Comparison of ENCODE assay signal across 19 cellular contexts in the genomic region with DNA sequence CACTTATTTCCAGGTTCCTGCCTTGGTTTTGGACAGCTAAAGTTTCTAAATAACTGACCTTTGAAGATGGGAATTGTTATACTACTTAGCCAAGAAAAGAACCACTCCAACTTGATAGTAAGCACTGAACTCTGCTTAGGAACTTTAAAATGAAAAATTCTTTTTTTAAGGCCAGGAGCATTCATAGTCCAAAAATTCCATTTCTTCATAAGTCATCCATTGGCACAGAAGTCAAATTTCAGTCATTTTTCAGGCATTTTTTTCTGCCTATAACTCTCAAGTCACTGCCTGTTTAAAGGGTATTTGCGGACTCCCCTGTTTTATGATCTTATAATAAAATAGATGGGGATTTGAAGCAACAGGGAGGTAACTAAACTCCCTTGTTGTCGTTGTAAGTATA.
DNase-seq lines count a peak whose midpoint lies in the region; ATAC-seq and TF ChIP-seq lines count a peak whose summit lies in the region.
"Had no signal": no experiment of that assay in that cellular context is flagged by ENCODE, and none has a peak within 500 bp of the region (broad histone marks: within the 10 kb centered on the region; RNA-seq: fewer than 3 reads in every experiment).

No MANE protein-coding gene starts in this region.

- H3K18ac ChIP-seq in IMR-90 (ENCODE audit: low read depth, low read length) = no peak overlapping the region

- H3K9me1 ChIP-seq in IMR-90 (ENCODE audit: insufficient read depth, low read length) = no peaks in the 10 kb centered on the region

- no peaks in the 10 kb centered on the region for H3K36me3 ChIP-seq in IMR-90 (ENCODE audit: control insufficient read depth, insufficient read depth, low read length)

- no peak overlapping the region for H2AK9ac ChIP-seq in IMR-90 (replicated peaks; ENCODE audit: low read depth, low read length, poor library complexity)

- H2BK120ac ChIP-seq in IMR-90 (ENCODE audit: low read depth, low read length) = no peak overlapping the region

- H4K91ac ChIP-seq in IMR-90 (ENCODE audit: insufficient read depth, low read depth, low read length) = no peak overlapping the region

- CTCF ChIA-PET in IMR-90 (lab: Yijun Ruan, JAX) = no interaction called here
- CTCF ChIA-PET in HEK293T (lab: Yijun Ruan, JAX) = no interaction called here

- no peak overlapping the region for H4K8ac ChIP-seq in IMR-90 (ENCODE audit: low read depth in 2 of 2, low read length in 2 of 2)

- ATAC-seq in IMR-90 (ENCODE audit: low read depth) (peak; percentile 16; the same call in 1 of the 2 replicates), GM21515 (IDR thresholded peaks at IDR 0.05; ENCODE audit: unreplicated experiment) (no peak)

- DNase-seq in AG10803 (ENCODE audit: low read depth) = peak; percentile 71
- DNase-seq in IMR-90 = peak; percentile 11
- DNase-seq in fibroblast of peridontal ligament (ENCODE audit: extremely low read depth) = peak; percentile 66
- peak; percentile 26 for DNase-seq in stromal cell of bone marrow (ENCODE audit: low read depth)
- no peak for DNase-seq in HEK293T (ENCODE audit: extremely low spot score)
- DNase-seq in activated effector memory CD4-positive, alpha-beta T cell treated with Interleukin-2 at 50 U/mL for 16 hours = no peak
- DNase-seq: AML-193, COR-L47, EL, HCEC 1CT, KG1, NCI-H1048, NCI-H1436 treated with DMSO at 0.1 percent for 48 hours, NCI-H2029 treated with DMSO at 0.1 percent for 48 hours, NCI-H2171 treated with DMSO at 0.1 percent for 48 hours, NCI-H446 treated with DMSO at 0.1 percent for 48 hours, OCI-M1, SIG-M5 had no signal

- intact Hi-C loops in IMR-90 (cut with micrococcal nuclease) = no loop called here

- H3K27ac ChIP-seq in IMR-90 (ENCODE audit: insufficient read depth, low read length) = no peak overlapping the region

- TF ChIP-seq POLR2A in IMR-90 (IDR thresholded peaks at IDR 0.05; ENCODE audit: low read depth, low read length) = no peak

- H3K27me3 ChIP-seq in IMR-90 (ENCODE audit: control insufficient read depth, insufficient read depth, low read length) = peaks cover 4% of the 10 kb centered on the region; the same call in 1 of the 2 replicates

- no peak overlapping the region for H3K56ac ChIP-seq in IMR-90 (ENCODE audit: extremely low read depth, insufficient read depth, low read length)

- H2BK20ac ChIP-seq in IMR-90 (ENCODE audit: low read depth, low read length) = no peak overlapping the region

- no peak overlapping the region for H3K4me2 ChIP-seq in IMR-90 (ENCODE audit: low read depth, low read length)

- TF ChIP-seq CTCF in AG10803 (conservative IDR thresholded peaks at IDR 0.05; ENCODE audit: low read length) (no peak), IMR-90 (conservative IDR thresholded peaks at IDR 0.05; ENCODE audit: low read depth, low read length) (no peak)

- H2BK15ac ChIP-seq in IMR-90 (ENCODE audit: low read depth, low read length) = no peak overlapping the region

- no peak overlapping the region for H4K5ac ChIP-seq in IMR-90 (ENCODE audit: low read depth, low read length)

- H3K14ac ChIP-seq in IMR-90 (replicated peaks; ENCODE audit: low read depth, low read length) = no peak overlapping the region

- no peak for TF ChIP-seq RAD21 in IMR-90 (IDR thresholded peaks at IDR 0.05; ENCODE audit: low read length)

- H2BK5ac ChIP-seq in IMR-90 (ENCODE audit: low read depth, low read length, poor library complexity, severe bottlenecking) = no peak overlapping the region

- H4K20me1 ChIP-seq in IMR-90 (ENCODE audit: insufficient read depth, low read length) = no peaks in the 10 kb centered on the region

- dilution Hi-C loops in IMR-90 (cut with HindIII; ENCODE audit: low sequenced_read_pairs, unreplicated experiment) = no loop called here

- no CpG with 5 or more reads among the region's 2 CpGs for WGBS in IMR-90 (ENCODE audit: extremely low coverage in 2 of 2, insufficient read length in 1 of 2), 2 experiments

- in situ Hi-C loops in IMR-90 (cut with MboI; ENCODE audit: low sequenced_read_pairs) = no loop called here

- no peak overlapping the region for H3K23ac ChIP-seq in IMR-90 (ENCODE audit: low read depth, low read length)

- POLR2A ChIA-PET in IMR-90 (lab: Charles Lee; ENCODE audit: unreplicated experiment) = no interaction called here
- POLR2A ChIA-PET in HEK293T (lab: Yijun Ruan, JAX) = no interaction called here

- peaks cover 6% of the 10 kb centered on the region for H3K4me1 ChIP-seq in IMR-90 (ENCODE audit: control insufficient read depth, insufficient read depth, low read length)

- H3K4ac ChIP-seq in IMR-90 (ENCODE audit: low read depth, low read length) = no peak overlapping the region

- H2AFZ ChIP-seq in IMR-90 (replicated peaks; ENCODE audit: low read length, poor library complexity) = no peak overlapping the region

- no peak overlapping the region for H2AK5ac ChIP-seq in IMR-90 (ENCODE audit: low read depth, low read length)

- H3K4me3 ChIP-seq in AG10803 (ENCODE audit: low read length) = no peak overlapping the region
- no peak overlapping the region for H3K4me3 ChIP-seq in IMR-90 (ENCODE audit: insufficient read depth, low read depth, low read length)

- no peaks in the 10 kb centered on the region for H3K9me3 ChIP-seq in IMR-90 (ENCODE audit: control insufficient read depth, insufficient read depth, low read length)

- no peaks in the 10 kb centered on the region for H3K79me1 ChIP-seq in IMR-90 (ENCODE audit: low read depth in 1 of 2, low read length in 2 of 2)

- BruUV-seq in IMR-90 (replicated peaks; lab: Mats Ljungman, UMichigan) = no TSS peak

- no peak overlapping the region for H3K9ac ChIP-seq in IMR-90 (ENCODE audit: low read depth, low read length)

TF ChIP-seq in IMR-90, 13 proteins besides CTCF, POLR2A, EP300 and RAD21:
- TF ChIP-seq, protein P1, sequence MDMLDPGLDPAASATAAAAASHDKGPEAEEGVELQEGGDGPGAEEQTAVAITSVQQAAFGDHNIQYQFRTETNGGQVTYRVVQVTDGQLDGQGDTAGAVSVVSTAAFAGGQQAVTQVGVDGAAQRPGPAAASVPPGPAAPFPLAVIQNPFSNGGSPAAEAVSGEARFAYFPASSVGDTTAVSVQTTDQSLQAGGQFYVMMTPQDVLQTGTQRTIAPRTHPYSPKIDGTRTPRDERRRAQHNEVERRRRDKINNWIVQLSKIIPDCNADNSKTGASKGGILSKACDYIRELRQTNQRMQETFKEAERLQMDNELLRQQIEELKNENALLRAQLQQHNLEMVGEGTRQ (IDR thresholded peaks at IDR 0.05; ENCODE audit: low read depth, low read length) = no peak
- TF ChIP-seq CHD1 (IDR thresholded peaks at IDR 0.05; ENCODE audit: low read depth, low read length) (no peak), RFX5 (IDR thresholded peaks at IDR 0.05; ENCODE audit: low read depth, low read length) (no peak), SMC3 (IDR thresholded peaks at IDR 0.05; ENCODE audit: low read depth, low read length) (no peak), BHLHE40 (IDR thresholded peaks at IDR 0.05; ENCODE audit: low read depth, low read length) (no peak), NFE2L2 (IDR thresholded peaks at IDR 0.05; ENCODE audit: low read depth, low read length) (no peak), FOS (IDR thresholded peaks at IDR 0.05; ENCODE audit: low read depth, low read length) (no peak)
TF ChIP-seq in IMR-90: peak in this region for 0.

TF ChIP-seq in HEK293T, 16 proteins besides CTCF, POLR2A, EP300 and RAD21:
- TF ChIP-seq L3MBTL2 (conservative IDR thresholded peaks at IDR 0.05) = no peak
- no peak for TF ChIP-seq SP1 (IDR thresholded peaks at IDR 0.05)
- no peak for TF ChIP-seq CTBP1 (IDR thresholded peaks at IDR 0.05; ENCODE audit: borderline replicate concordance)
- TF ChIP-seq FOXM1 (IDR thresholded peaks at IDR 0.05; ENCODE audit: borderline replicate concordance) = no peak
- TF ChIP-seq, protein P2, sequence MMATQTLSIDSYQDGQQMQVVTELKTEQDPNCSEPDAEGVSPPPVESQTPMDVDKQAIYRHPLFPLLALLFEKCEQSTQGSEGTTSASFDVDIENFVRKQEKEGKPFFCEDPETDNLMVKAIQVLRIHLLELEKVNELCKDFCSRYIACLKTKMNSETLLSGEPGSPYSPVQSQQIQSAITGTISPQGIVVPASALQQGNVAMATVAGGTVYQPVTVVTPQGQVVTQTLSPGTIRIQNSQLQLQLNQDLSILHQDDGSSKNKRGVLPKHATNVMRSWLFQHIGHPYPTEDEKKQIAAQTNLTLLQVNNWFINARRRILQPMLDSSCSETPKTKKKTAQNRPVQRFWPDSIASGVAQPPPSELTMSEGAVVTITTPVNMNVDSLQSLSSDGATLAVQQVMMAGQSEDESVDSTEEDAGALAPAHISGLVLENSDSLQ (IDR thresholded peaks at IDR 0.05) = no peak
- no peak for TF ChIP-seq HDGF (IDR thresholded peaks at IDR 0.05; ENCODE audit: borderline replicate concordance)
- TF ChIP-seq FOXK2 (IDR thresholded peaks at IDR 0.05) = no peak
- no peak for TF ChIP-seq ARNT (IDR thresholded peaks at IDR 0.05)
- no peak for TF ChIP-seq TARDBP (IDR thresholded peaks at IDR 0.05)
- TF ChIP-seq NFRKB (IDR thresholded peaks at IDR 0.05) = no peak
- no peak for TF ChIP-seq SUZ12 (IDR thresholded peaks at IDR 0.05)
- no peak for TF ChIP-seq BHLHE40 (IDR thresholded peaks at IDR 0.05; ENCODE audit: borderline replicate concordance)
- no peak for TF ChIP-seq ZNF384 (IDR thresholded peaks at IDR 0.05)
- no peak for TF ChIP-seq ELF4 (IDR thresholded peaks at IDR 0.05)
- no peak for TF ChIP-seq FOXA1 (IDR thresholded peaks at IDR 0.05)
- TF ChIP-seq LEF1 (IDR thresholded peaks at IDR 0.05; ENCODE audit: borderline replicate concordance) = no peak
TF ChIP-seq in HEK293T: peak in this region for 0.

Comparison
In these comparisons a context has a peak if more than half of its experiments do, and no peak if none do; other contexts are left out.
1. DNase-seq: peak in AG10803 (single experiment), IMR-90 (single experiment), fibroblast of peridontal ligament (single experiment) and stromal cell of bone marrow (single experiment); none in HEK293T (single experiment) and activated effector memory CD4-positive, alpha-beta T cell treated with Interleukin-2 at 50 U/mL for 16 hours (single experiment).